Comparison of ENCODE assay signal across 11 cellular contexts in the genomic region with DNA sequence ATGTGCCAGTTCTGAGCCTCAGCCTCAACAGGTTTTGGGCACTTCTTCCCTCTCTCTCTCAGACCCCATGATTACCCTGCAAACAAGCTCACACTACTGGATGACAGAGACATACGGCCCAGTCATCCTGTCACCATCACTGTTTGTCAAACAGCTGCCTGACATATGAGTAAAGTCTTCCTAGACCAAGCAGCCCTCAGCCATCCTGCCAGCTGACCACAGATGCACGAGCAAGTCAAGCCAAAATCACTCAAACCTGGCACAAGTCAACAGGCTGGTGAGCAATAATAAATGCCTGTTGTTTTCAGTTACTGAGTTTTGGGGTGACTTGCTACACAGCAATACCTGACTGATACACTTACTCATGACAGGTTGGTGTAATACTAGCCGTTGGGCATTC.
DNase-seq lines count a peak whose midpoint lies in the region; ATAC-seq, FAIRE-seq and TF ChIP-seq lines count a peak whose summit lies in the region.
"Had no signal": no experiment of that assay in that cellular context is flagged by ENCODE, and none has a peak within 500 bp of the region (broad histone marks: within the 10 kb centered on the region; RNA-seq: fewer than 3 reads in every experiment).

No MANE protein-coding gene starts in this region.

- no peak for TF ChIP-seq POLR2A in GM12892 (IDR thresholded peaks at IDR 0.05; ENCODE audit: low read depth, low read length)

- peaks cover 0 to 2% (median 0%) of the 10 kb centered on the region in 11 experiments; a peak in 2 of 22 replicates for H3K9me3 ChIP-seq in BLaER1 treated with 17β-estradiol and CSF1 and Interleukin-3, amounts not matched to agents 10 nM and 100 nM (replicated peaks in 1 of 11)

- peak overlapping the region; percentile 8 to 96 (median 79); a peak in 20 of 22 replicates for H3K4me2 ChIP-seq in BLaER1 treated with 17β-estradiol and CSF1 and Interleukin-3, amounts not matched to agents 10 nM and 100 nM

- peak overlapping the region in 2 of 10 experiments; percentile 36 to 51; a peak in 3 of 20 replicates for H3K4me3 ChIP-seq in BLaER1 treated with 17β-estradiol and CSF1 and Interleukin-3, amounts not matched to agents 10 nM and 100 nM

- DNase-seq in GM12892 (ENCODE audit: insufficient read length) (no peak), RWPE1 (ENCODE audit: low spot score) (no peak), islet precursor cell (peak; percentile 46), OCI-M2 (lab: John Stamatoyannopoulos, UW; ENCODE audit: unreplicated experiment) (no peak)
- DNase-seq: CD8-positive, alpha-beta memory T cell; H9; NCI-H2227 treated with DMSO at 0.1 percent for 48 hours had no signal

- no peak for TF ChIP-seq CTCF in RWPE1 (conservative IDR thresholded peaks at IDR 0.05; ENCODE audit: low read depth)

- ATAC-seq in HG03108 (IDR thresholded peaks at IDR 0.05; ENCODE audit: unreplicated experiment) (no peak), HG02852 (IDR thresholded peaks at IDR 0.05; ENCODE audit: unreplicated experiment) (no peak)
- ATAC-seq: Panc1 had no signal

- H3K27me3 ChIP-seq in BLaER1 treated with 17β-estradiol and CSF1 and Interleukin-3, amounts not matched to agents 10 nM and 100 nM: no peaks in the 10 kb centered on the region

- peaks cover 6 to 95% (median 59%) of the 10 kb centered on the region in 10 experiments; a peak in 19 of 20 replicates for H3K4me1 ChIP-seq in BLaER1 treated with 17β-estradiol and CSF1 and Interleukin-3, amounts not matched to agents 10 nM and 100 nM

- H3K36me3 ChIP-seq in BLaER1 treated with 17β-estradiol and CSF1 and Interleukin-3, amounts not matched to agents 10 nM and 100 nM: peaks cover 0 to 5% (median 0%) of the 10 kb centered on the region in 11 experiments; a peak in 2 of 22 replicates

- POLR2A ChIA-PET in RWPE1 (lab: Yijun Ruan, JAX; ENCODE audit: low non-redundant PET): interaction anchor here (0.5 to 1.9 kb wide), 2 partner anchors 93 to 97 kb away, joined by 3 to 9 read pairs; no protein-coding TSS in a partner anchor

- H3K9ac ChIP-seq in BLaER1 treated with 17β-estradiol and CSF1 and Interleukin-3, amounts not matched to agents 10 nM and 100 nM: peak overlapping the region in 2 of 11 experiments; percentile 68 to 81; a peak in 2 of 22 replicates

- peak overlapping the region in 9 of 11 experiments; percentile 78 to 94 (median 87); a peak in 15 of 22 replicates for H3K27ac ChIP-seq in BLaER1 treated with 17β-estradiol and CSF1 and Interleukin-3, amounts not matched to agents 10 nM and 100 nM
- peak overlapping the region; percentile 93 for H3K27ac ChIP-seq in RWPE1

- CTCF ChIA-PET in RWPE1 (lab: Yijun Ruan, JAX): no interaction called here

- peak; percentile 67 for FAIRE-seq in GM12892 (lab: Jason Lieb, UNC)

- H4K20me1 ChIP-seq in BLaER1 treated with 17β-estradiol and CSF1 and Interleukin-3, amounts not matched to agents 10 nM and 100 nM: no peaks in the 10 kb centered on the region
